ENCODE assay signal across 20 cellular contexts in genomic region chr19:1129535-1129934, GRCh38. TPM values are rescaled to one million over a fixed set of nuclear protein-coding genes. Genes with fewer than 3 reads are reported as not detected.
DNase-seq lines count a peak whose midpoint lies in the region; ATAC-seq and TF ChIP-seq lines count a peak whose summit lies in the region.
"Had no signal": no experiment of that assay in that cellular context is flagged by ENCODE, and none has a peak within 500 bp of the region (broad histone marks: within the 10 kb centered on the region; RNA-seq: fewer than 3 reads in every experiment).

No MANE protein-coding gene starts in this region.

- WGBS in esophagus squamous epithelium, 2 donors: 82% methylated on average over 5 of the region's 18 CpGs; no CpG with 5 or more reads in 1 of the 2 donors

- no peaks in the 10 kb centered on the region for H3K9me3 Mint-ChIP-seq in stimulated activated naive CD8-positive, alpha-beta T cell treated with anti-CD3 and anti-CD28 coated beads, Interleukin-15, Interleukin-2, amounts not matched to agents 100 ng/mL and 50 ng/mL, for 24 hours
- H3K9me3 Mint-ChIP-seq in activated CD4-positive, alpha-beta memory T cell treated with anti-CD3 and anti-CD28 coated beads, Interleukin-2, amount 10 ng/mL, durations not matched to agents 7 days and 5 days: no peaks in the 10 kb centered on the region

- peaks cover 54 to 99% (median 70%) of the 10 kb centered on the region in 3 donors for H3K4me1 ChIP-seq in esophagus squamous epithelium

- peaks cover 8% of the 10 kb centered on the region for H3K36me3 Mint-ChIP-seq in stimulated activated naive CD8-positive, alpha-beta T cell treated with anti-CD3 and anti-CD28 coated beads, Interleukin-15, Interleukin-2, amounts not matched to agents 100 ng/mL and 50 ng/mL, for 24 hours (ENCODE audit: low read depth)
- H3K36me3 Mint-ChIP-seq in activated CD4-positive, alpha-beta memory T cell treated with anti-CD3 and anti-CD28 coated beads, Interleukin-2, amount 10 ng/mL, durations not matched to agents 7 days and 5 days (ENCODE audit: low read depth): peaks cover 29% of the 10 kb centered on the region

- no peak for ATAC-seq in stimulated activated naive CD8-positive, alpha-beta T cell treated with anti-CD3 and anti-CD28 coated beads, Interleukin-15, Interleukin-2, amounts not matched to agents 100 U/mL and 50 U/mL, for 24 hours
- ATAC-seq in GM19455 (IDR thresholded peaks at IDR 0.05; ENCODE audit: unreplicated experiment): no peak
- ATAC-seq: sciatic nerve had no signal

- H3K36me3 ChIP-seq in esophagus squamous epithelium: peaks cover 16 to 60% (median 20%) of the 10 kb centered on the region in 3 donors

- H3K4me3 Mint-ChIP-seq in stimulated activated naive CD8-positive, alpha-beta T cell treated with anti-CD3 and anti-CD28 coated beads, Interleukin-15, Interleukin-2, amounts not matched to agents 100 ng/mL and 50 ng/mL, for 24 hours: peak overlapping the region; percentile 87
- peak overlapping the region; percentile 86 for H3K4me3 Mint-ChIP-seq in activated CD4-positive, alpha-beta memory T cell treated with anti-CD3 and anti-CD28 coated beads, Interleukin-2, amount 10 ng/mL, durations not matched to agents 7 days and 5 days

- no peak for DNase-seq in stimulated activated naive CD8-positive, alpha-beta T cell treated with anti-CD3 and anti-CD28 coated beads, Interleukin-15, Interleukin-2, amounts not matched to agents 100 U/mL and 50 U/mL, for 24 hours
- no peak for DNase-seq in activated CD4-positive, alpha-beta memory T cell treated with anti-CD3 and anti-CD28 coated beads, Interleukin-2, amount 10 ng/mL, durations not matched to agents 7 days and 5 days
- DNase-seq in fibroblast of pulmonary artery (ENCODE audit: low read depth): no peak
- no peak for DNase-seq in midbrain (lab: John Stamatoyannopoulos, UW)
- no peak for DNase-seq in esophagus squamous epithelium (lab: John Stamatoyannopoulos, UW)
- no peak for DNase-seq in erythroblast (lab: John Stamatoyannopoulos, UW)
- DNase-seq: activated effector memory CD4-positive, alpha-beta T cell treated with anti-CD3 and anti-CD28 coated beads, Interleukin-2, amount 50 U/mL, for 16 hours; C1 segment of cervical spinal cord; DND-41; hippocampal formation; kidney; NCI-H2029 treated with DMSO at 0.1 percent for 48 hours; NCI-H510A treated with DMSO at 0.1 percent for 48 hours; nucleus accumbens; SIG-M5; T-helper 9 cell; testis had no signal

- intact Hi-C loops in esophagus squamous epithelium (cut with DNase I): no loop called here

- TF ChIP-seq POLR2A in esophagus squamous epithelium (IDR thresholded peaks at IDR 0.05) (no peak), erythroblast (IDR thresholded peaks at IDR 0.05; ENCODE audit: low read length) (no peak)

- H3K9me3 ChIP-seq in esophagus squamous epithelium: no peaks in the 10 kb centered on the region
- H3K9me3 ChIP-seq: testis had no signal

- CTCF ChIA-PET in activated CD4-positive, alpha-beta memory T cell treated with anti-CD3 and anti-CD28 coated beads, Interleukin-2, amount 10 ng/mL, durations not matched to agents 7 days and 5 days (lab: Charles Lee): interaction anchor here (1.2 to 1.7 kb wide), 2 partner anchors 13 to 16 kb away, joined by 3 to 7 read pairs; no protein-coding TSS in a partner anchor

- no peaks in the 10 kb centered on the region for H3K27me3 ChIP-seq in esophagus squamous epithelium
- H3K27me3 ChIP-seq: testis had no signal

- POLR2A ChIA-PET in activated CD4-positive, alpha-beta memory T cell treated with anti-CD3 and anti-CD28 coated beads, Interleukin-2, amount 10 ng/mL, durations not matched to agents 7 days and 5 days (lab: Charles Lee): interaction anchor here (2.8 to 3.3 kb wide), 2 partner anchors 41 to 62 kb away, joined by 15 to 20 read pairs; partner anchors contain the start of gene ARHGAP45

- no peak for TF ChIP-seq CTCF in fibroblast of pulmonary artery (IDR thresholded peaks at IDR 0.05; ENCODE audit: low read length, missing control alignments)
- TF ChIP-seq CTCF in esophagus squamous epithelium (IDR thresholded peaks at IDR 0.05): no peak

- H3K4me3 ChIP-seq in fibroblast of pulmonary artery (replicated peaks; ENCODE audit: low read depth, low read length) (peak overlapping the region; percentile 90), esophagus squamous epithelium (peak overlapping the region in 1 of 4 donors; percentile 84)
- H3K4me3 ChIP-seq: testis had no signal

- H3K27ac Mint-ChIP-seq in stimulated activated naive CD8-positive, alpha-beta T cell treated with anti-CD3 and anti-CD28 coated beads, Interleukin-15, Interleukin-2, amounts not matched to agents 100 ng/mL and 50 ng/mL, for 24 hours: no peak overlapping the region
- H3K27ac Mint-ChIP-seq in activated CD4-positive, alpha-beta memory T cell treated with anti-CD3 and anti-CD28 coated beads, Interleukin-2, amount 10 ng/mL, durations not matched to agents 7 days and 5 days: no peak overlapping the region

- peaks cover 34% of the 10 kb centered on the region for H3K4me1 Mint-ChIP-seq in stimulated activated naive CD8-positive, alpha-beta T cell treated with anti-CD3 and anti-CD28 coated beads, Interleukin-15, Interleukin-2, amounts not matched to agents 100 ng/mL and 50 ng/mL, for 24 hours (ENCODE audit: low read depth)
- peaks cover 46% of the 10 kb centered on the region for H3K4me1 Mint-ChIP-seq in activated CD4-positive, alpha-beta memory T cell treated with anti-CD3 and anti-CD28 coated beads, Interleukin-2, amount 10 ng/mL, durations not matched to agents 7 days and 5 days

- no peaks in the 10 kb centered on the region for H3K27me3 Mint-ChIP-seq in stimulated activated naive CD8-positive, alpha-beta T cell treated with anti-CD3 and anti-CD28 coated beads, Interleukin-15, Interleukin-2, amounts not matched to agents 100 ng/mL and 50 ng/mL, for 24 hours
- H3K27me3 Mint-ChIP-seq in activated CD4-positive, alpha-beta memory T cell treated with anti-CD3 and anti-CD28 coated beads, Interleukin-2, amount 10 ng/mL, durations not matched to agents 7 days and 5 days: no peaks in the 10 kb centered on the region

- H3K27ac ChIP-seq in esophagus squamous epithelium: peak overlapping the region in 2 of 4 donors; percentile 14 to 93
- H3K27ac ChIP-seq: testis had no signal

RNA-seq across cellular contexts. Expression of gene GPX4, which starts 25.7 kb away (rescaled TPM):
- total RNA-seq in activated CD4-positive, alpha-beta memory T cell treated with anti-CD3 and anti-CD28 coated beads, Interleukin-2, amount 10 ng/mL, durations not matched to agents 7 days and 5 days: 100 to 1,000 TPM; 141 to 148 TPM
- 100 to 1,000 TPM; 108 to 405 (median 244) TPM for total RNA-seq in esophagus squamous epithelium

RNA-seq across cellular contexts. Expression of gene POLR2E, which starts 34.4 kb away (rescaled TPM):
- 100 to 1,000 TPM; 116 to 120 TPM for total RNA-seq in activated CD4-positive, alpha-beta memory T cell treated with anti-CD3 and anti-CD28 coated beads, Interleukin-2, amount 10 ng/mL, durations not matched to agents 7 days and 5 days
- total RNA-seq in esophagus squamous epithelium: 100 to 1,000 TPM; 113 to 198 (median 166) TPM

RNA-seq across cellular contexts. Expression of gene SBNO2, which starts 44.5 kb away (rescaled TPM):
- total RNA-seq in activated CD4-positive, alpha-beta memory T cell treated with anti-CD3 and anti-CD28 coated beads, Interleukin-2, amount 10 ng/mL, durations not matched to agents 7 days and 5 days: 10 to 100 TPM; 94.4 to 98.2 TPM
- total RNA-seq in esophagus squamous epithelium: 10 to 100 TPM; 31.3 to 84.3 (median 68.3) TPM
